ENCODE assay signal across 8 cellular contexts in the genomic region with DNA sequence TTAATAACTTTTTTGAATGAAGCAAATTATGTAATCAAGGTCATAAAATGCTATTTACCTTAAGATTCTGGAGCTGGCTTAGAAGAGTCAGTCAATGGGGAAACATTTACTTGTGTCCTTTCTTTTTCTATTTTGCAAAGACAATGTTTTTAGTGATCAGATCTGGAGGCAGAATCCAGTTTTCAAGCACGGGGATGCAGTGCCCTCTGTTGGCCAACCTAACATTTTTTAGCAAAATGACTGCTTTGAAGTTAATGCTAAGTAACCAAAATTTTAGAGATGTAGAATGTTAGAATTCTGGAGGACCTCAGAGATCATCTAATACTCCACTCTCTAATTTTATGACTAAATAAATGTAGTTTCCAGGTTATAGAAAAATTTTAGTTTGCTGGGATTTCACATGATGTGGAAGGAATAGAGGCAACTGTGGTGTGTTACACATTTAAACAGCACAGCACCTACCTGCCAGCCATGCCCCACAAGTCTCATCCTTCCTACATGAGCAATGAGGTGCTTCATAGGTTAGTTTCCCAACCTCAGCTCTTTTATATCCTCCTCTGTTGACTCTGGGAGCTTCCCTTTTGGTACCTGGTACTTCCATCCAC. TPM values are rescaled to one million over a fixed set of nuclear protein-coding genes. Genes with fewer than 3 reads are reported as not detected.
A peak's percentile ranks its signal among the peaks of the same experiment; 100 is the strongest.
DNase-seq lines count a peak whose midpoint lies in the region; ATAC-seq, FAIRE-seq and TF ChIP-seq lines count a peak whose summit lies in the region.

No MANE protein-coding gene starts in this region.

- no peak overlapping the region for H3K27ac ChIP-seq in MM.1S (ENCODE audit: low read length)

- H3K36me3 Mint-ChIP-seq in mesothelial cell of epicardium = no peaks in the 10 kb centered on the region

- H3K4me1 ChIP-seq in MM.1S (ENCODE audit: low read length) = peaks cover 3% of the 10 kb centered on the region; the same call in 1 of the 2 replicates

- H3K27me3 Mint-ChIP-seq in mesothelial cell of epicardium (ENCODE audit: low read depth) = peaks cover 23% of the 10 kb centered on the region

- H2AFZ ChIP-seq in MM.1S (ENCODE audit: low read length) = no peak overlapping the region

- no peaks in the 10 kb centered on the region for H3K4me1 Mint-ChIP-seq in mesothelial cell of epicardium

- no peak overlapping the region for H3K4me2 ChIP-seq in MM.1S (ENCODE audit: low read depth, low read length)

- peak; percentile 5 for FAIRE-seq in colon (lab: Jason Lieb, UNC)

- no peak for ATAC-seq in HG03039 (IDR thresholded peaks at IDR 0.05; ENCODE audit: unreplicated experiment)

- no peaks in the 10 kb centered on the region for H4K20me1 ChIP-seq in MM.1S (ENCODE audit: insufficient read depth, low read length)

- no peak overlapping the region for H3K27ac Mint-ChIP-seq in mesothelial cell of epicardium

- no peaks in the 10 kb centered on the region for H3K79me2 ChIP-seq in MM.1S (ENCODE audit: low read length)

- no peaks in the 10 kb centered on the region for H3K9me3 ChIP-seq in MM.1S (replicated peaks; ENCODE audit: insufficient read depth, low read length)

- H3K4me3 Mint-ChIP-seq in mesothelial cell of epicardium = no peak overlapping the region

- no peaks in the 10 kb centered on the region for H3K27me3 ChIP-seq in MM.1S (replicated peaks; ENCODE audit: insufficient read depth, low read length)

- H3K9ac ChIP-seq in MM.1S (ENCODE audit: low read length) = no peak overlapping the region

- H3K36me3 ChIP-seq in MM.1S (replicated peaks; ENCODE audit: insufficient read depth, low read length) = no peaks in the 10 kb centered on the region

- DNase-seq in GM04504 (ENCODE audit: low read depth) (peak; percentile 11), MM.1S (peak; percentile 50), mesothelial cell of epicardium (ENCODE audit: low spot score in 2 of 2, unreplicated experiment in 2 of 2) (peak in 1 of 2 experiments; percentile 60), NCI-H187 treated with DMSO at 0.1 percent for 48 hours (lab: John Stamatoyannopoulos, UW) (no peak)
- DNase-seq in activated CD4-positive, alpha-beta T cell treated with anti-CD3 and anti-CD28 coated beads for 24 hours (ENCODE audit: low read depth in 2 of 2) = peak; percentile 53 to 62
- peak; percentile 48 for DNase-seq in stimulated activated naive CD4-positive, alpha-beta T cell treated with Interleukin-2 at 50 U/mL for 16 hours (lab: John Stamatoyannopoulos, UW)

- TF ChIP-seq CTCF in MM.1S (IDR thresholded peaks at IDR 0.05; ENCODE audit: low read length) (peak; percentile 74), mesothelial cell of epicardium (IDR thresholded peaks at IDR 0.05; ENCODE audit: unreplicated experiment) (peak; percentile 62)

- no peak overlapping the region for H3K4me3 ChIP-seq in MM.1S (ENCODE audit: low read length)

- no peaks in the 10 kb centered on the region for H3K9me3 Mint-ChIP-seq in mesothelial cell of epicardium

- no peaks in the 10 kb centered on the region for H3K9me2 ChIP-seq in MM.1S (replicated peaks; ENCODE audit: insufficient read depth, low read length)

- no peaks in the 10 kb centered on the region for H3F3A ChIP-seq in MM.1S (ENCODE audit: insufficient read depth, low read length)

RNA-seq across cellular contexts. Expression of a gene that starts 23.6 kb away (rescaled TPM):
- total RNA-seq in mesothelial cell of epicardium = 0.07 to 0.11 TPM (median 0.11 TPM) in 3 replicates

RNA-seq across cellular contexts. Expression of a gene that starts 26.5 kb away (rescaled TPM):
- total RNA-seq in mesothelial cell of epicardium = not detected in 3 replicates
